ENCODE assay signal across 8 cellular contexts in the genomic region with DNA sequence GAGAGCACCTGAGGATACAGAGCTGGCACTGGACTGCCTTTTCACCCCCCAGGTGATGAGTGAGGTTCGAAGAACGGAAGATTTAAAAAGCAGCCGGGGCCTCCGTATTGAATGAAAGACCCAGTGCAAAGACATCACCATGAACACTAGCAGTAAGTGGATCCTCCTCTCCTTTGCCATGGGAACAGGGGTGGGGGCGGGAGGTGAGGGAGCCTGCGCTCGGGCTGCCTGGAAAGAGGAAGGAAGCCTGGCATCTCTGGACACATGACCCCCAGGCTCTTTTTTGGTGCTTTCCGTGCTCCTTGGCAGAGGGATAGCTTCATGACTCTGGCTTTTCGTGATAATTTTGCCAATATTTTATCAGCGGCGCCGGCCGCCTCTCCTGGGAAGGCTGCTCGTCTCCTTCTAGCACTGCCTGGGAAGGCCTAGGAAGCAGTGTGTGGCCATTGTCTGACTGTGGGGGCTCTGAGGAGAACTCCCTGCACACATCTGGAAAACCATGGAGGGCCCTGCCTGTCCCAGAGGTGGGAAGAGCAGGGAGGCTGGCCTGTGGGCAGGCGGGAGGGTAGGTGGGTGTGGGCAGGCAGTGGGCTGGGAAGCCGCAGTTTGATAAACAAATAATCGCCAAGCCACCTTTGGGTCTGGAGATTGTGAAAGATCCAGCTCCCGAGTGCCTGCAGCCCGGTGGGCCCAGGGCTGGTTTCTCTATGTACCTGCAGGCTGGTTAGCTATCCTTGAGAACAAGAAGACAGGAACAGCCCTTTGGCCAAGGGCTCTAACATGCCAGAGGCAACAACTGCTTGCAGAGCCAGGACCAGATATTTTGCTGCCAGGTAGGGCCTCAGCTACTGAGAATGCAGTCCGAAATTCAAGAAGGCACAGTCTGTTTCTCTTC. TPM values are rescaled to one million over a fixed set of nuclear protein-coding genes. Genes with fewer than 3 reads are reported as not detected.
DNase-seq lines count a peak whose midpoint lies in the region; ATAC-seq and TF ChIP-seq lines count a peak whose summit lies in the region.

No MANE protein-coding gene starts in this region.

- no peaks in the 10 kb centered on the region for H3K27me3 ChIP-seq in testis

- TF ChIP-seq CTCF in lower leg skin (IDR thresholded peaks at IDR 0.05) = no peak
- TF ChIP-seq CTCF in testis (IDR thresholded peaks at IDR 0.05) = no peak

- no peak for TF ChIP-seq POLR2A in lower leg skin (IDR thresholded peaks at IDR 0.05)
- no peak for TF ChIP-seq POLR2A in testis (IDR thresholded peaks at IDR 0.05)

- no peaks in the 10 kb centered on the region for H3K4me1 ChIP-seq in testis

- no peaks in the 10 kb centered on the region for H3K9me3 ChIP-seq in testis

- WGBS in lower leg skin, 2 donors = 50 to 54% methylated on average over 20 of the region's 20 CpGs
- 40 to 41% methylated on average over 19 to 20 of the region's 20 CpGs for WGBS in testis, 2 donors

- ATAC-seq in GM21390 (IDR thresholded peaks at IDR 0.05; ENCODE audit: unreplicated experiment) (no peak), HG03565 (IDR thresholded peaks at IDR 0.05; ENCODE audit: unreplicated experiment) (no peak)

- DNase-seq in CD1c-positive myeloid dendritic cell (ENCODE audit: extremely low spot score) (peak; percentile 59), M059J (ENCODE audit: low read depth) (peak; percentile 76), cerebellar nuclear complex (lab: John Stamatoyannopoulos, UW) (peak; percentile 34 to 44), lower leg skin (ENCODE audit: low spot score in 2 of 2) (peak in 1 of 2 donors; percentile 38), testis (no peak), globus pallidus (ENCODE audit: low spot score) (no peak)

- no peaks in the 10 kb centered on the region for H3K36me3 ChIP-seq in testis (ENCODE audit: low read depth, missing control alignments)

- peak overlapping the region; percentile 53 for H3K4me3 ChIP-seq in lower leg skin (ENCODE audit: low read depth, poor library complexity, severe bottlenecking)
- peak overlapping the region; percentile 57 to 63 for H3K4me3 ChIP-seq in testis

- peak overlapping the region in 1 of 2 donors; percentile 46 for H3K27ac ChIP-seq in testis

- intact Hi-C loops in lower leg skin (cut with DNase I; ENCODE audit: low total_unique reads) = loop anchor here (10.0 kb wide), 1 partner anchor 83 kb away; no protein-coding TSS in a partner anchor
- intact Hi-C loops in testis (cut with DNase I; ENCODE audit: low total_unique reads) = no loop called here

RNA-seq across cellular contexts. Expression of a gene that starts 0.9 kb away (rescaled TPM):
- 36.7 and 40.7 TPM in 2 replicates for total RNA-seq in M059J (2014; rRNA removed; shearing (Covaris generic))
- total RNA-seq in lower leg skin = 10 to 100 TPM in 1 of 4 donors, 1 to 10 TPM in 3; 4.2 to 12.3 (median 7.4) TPM
- total RNA-seq in testis = 1 to 10 TPM; 5.6 to 7.6 TPM
- 8.9 TPM for polyA plus RNA-seq in testis (ENCODE audit: insufficient read depth, low read depth, low replicate concordance)

Comparison
In these comparisons a context has a peak if more than half of its experiments do, and no peak if none do; other contexts are left out.
1. DNase-seq: peak in CD1c-positive myeloid dendritic cell (single experiment), M059J (single experiment) and cerebellar nuclear complex (2 of 2); none in testis (single experiment) and globus pallidus (single experiment).